ENCODE assay signal across 31 cellular contexts in the genomic region with DNA sequence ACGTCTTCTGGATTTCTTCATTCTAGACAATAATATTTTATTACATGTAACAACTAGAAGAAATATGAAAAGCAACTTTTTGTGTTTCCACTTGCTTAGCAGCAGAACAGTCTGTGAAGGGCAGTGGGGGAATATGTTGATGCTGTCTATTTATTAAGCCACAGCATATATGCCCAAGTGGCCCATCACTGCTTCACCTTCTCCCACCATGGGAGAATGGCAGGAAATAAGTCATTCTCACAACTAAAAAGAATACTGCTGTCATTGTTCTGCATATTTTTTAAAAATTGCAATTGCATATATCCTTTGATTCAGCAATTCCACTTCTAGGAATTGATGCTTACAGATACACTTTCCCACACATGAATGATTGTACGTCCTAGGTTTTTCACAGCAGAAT.
"Had no signal": no experiment of that assay in that cellular context is flagged by ENCODE, and none has a peak within 500 bp of the region (broad histone marks: within the 10 kb centered on the region; RNA-seq: fewer than 3 reads in every experiment).

No MANE protein-coding gene starts in this region.

- H3K4me3 ChIP-seq: ascending aorta, breast epithelium, cardiac muscle cell, dorsolateral prefrontal cortex, esophagus muscularis mucosa had no signal

- H3K27ac Mint-ChIP-seq: activated B cell treated with CpG ODN at 0.5 μM for 24 hours; activated CD4-positive, alpha-beta memory T cell treated with anti-CD3 and anti-CD28 coated beads, Interleukin-2, amount 10 ng/mL, durations not matched to agents 7 days and 5 days; activated CD4-positive, alpha-beta T cell treated with anti-CD3 and anti-CD28 coated beads, Interleukin-2, amount 10 ng/mL, durations not matched to agents 7 days and 5 days; activated naive CD4-positive, alpha-beta T cell treated with anti-CD3 and anti-CD28 coated beads, Interleukin-2, amount 10 ng/mL, durations not matched to agents 7 days and 5 days; activated naive CD4-positive, alpha-beta T cell treated with anti-CD3 and anti-CD28 coated beads, Interleukin-2, amount 50 U/mL, for 72 hours; activated naive CD8-positive, alpha-beta T cell treated with anti-CD3 and anti-CD28 coated beads, Interleukin-2, amount 10 ng/mL, durations not matched to agents 7 days and 5 days; activated T-helper 1 cell treated with anti-CD3 and anti-CD28 coated beads, Interleukin-12 subunit alpha, Interleukin-12 subunit beta, Interleukin-2, Interleukin-4 antibody, amounts not matched to agents 30 ng/mL and 10 ng/mL and 1 ng/mL, durations not matched to agents 14 hours and 24 hours and 36 hours; endodermal cell; T-helper 17 cell; T-helper 2 cell treated with Interferon-gamma antibody and Interleukin-4, amounts not matched to agents 5 μg/mL and 100 μg/mL, for 36 hours had no signal

- H3K9me3 ChIP-seq: ascending aorta, breast epithelium, esophagus muscularis mucosa had no signal

- H3K36me3 Mint-ChIP-seq: activated naive CD4-positive, alpha-beta T cell treated with anti-CD3 and anti-CD28 coated beads, Interleukin-2, amount 10 ng/mL, durations not matched to agents 7 days and 5 days had no signal

- H3K4me3 Mint-ChIP-seq: activated B cell treated with CpG ODN at 0.5 μM for 24 hours; activated CD4-positive, alpha-beta memory T cell treated with anti-CD3 and anti-CD28 coated beads, Interleukin-2, amount 10 ng/mL, durations not matched to agents 7 days and 5 days; activated CD4-positive, alpha-beta T cell treated with anti-CD3 and anti-CD28 coated beads, Interleukin-2, amount 10 ng/mL, durations not matched to agents 7 days and 5 days; activated naive CD4-positive, alpha-beta T cell treated with anti-CD3 and anti-CD28 coated beads, Interleukin-2, amount 10 ng/mL, durations not matched to agents 7 days and 5 days; activated naive CD8-positive, alpha-beta T cell treated with anti-CD3 and anti-CD28 coated beads, Interleukin-2, amount 10 ng/mL, durations not matched to agents 7 days and 5 days; activated T-cell treated with anti-CD3 and anti-CD28 coated beads, Interleukin-2, amount 50 U/mL, for 4 hours; activated T-helper 1 cell treated with anti-CD3 and anti-CD28 coated beads, Interleukin-12 subunit alpha, Interleukin-12 subunit beta, Interleukin-2, Interleukin-4 antibody, amounts not matched to agents 30 ng/mL and 10 ng/mL and 1 ng/mL, durations not matched to agents 14 hours and 24 hours and 36 hours; brain; endodermal cell; T-helper 17 cell; T-helper 2 cell treated with Interferon-gamma antibody and Interleukin-4, amounts not matched to agents 5 μg/mL and 100 μg/mL, for 36 hours had no signal

- H3K9me3 Mint-ChIP-seq: activated B cell treated with CpG ODN at 0.5 μM for 24 hours; activated CD4-positive, alpha-beta memory T cell treated with anti-CD3 and anti-CD28 coated beads, Interleukin-2, amount 10 ng/mL, durations not matched to agents 7 days and 5 days; activated CD4-positive, alpha-beta T cell treated with anti-CD3 and anti-CD28 coated beads, Interleukin-2, amount 10 ng/mL, durations not matched to agents 7 days and 5 days; activated naive CD4-positive, alpha-beta T cell treated with anti-CD3 and anti-CD28 coated beads, Interleukin-2, amount 10 ng/mL, durations not matched to agents 7 days and 5 days; activated naive CD4-positive, alpha-beta T cell treated with anti-CD3 and anti-CD28 coated beads, Interleukin-2, amount 50 U/mL, for 72 hours; activated naive CD8-positive, alpha-beta T cell treated with anti-CD3 and anti-CD28 coated beads, Interleukin-2, amount 10 ng/mL, durations not matched to agents 7 days and 5 days; activated T-cell treated with anti-CD3 and anti-CD28 coated beads, Interleukin-2, amount 50 U/mL, for 4 hours; activated T-helper 1 cell treated with anti-CD3 and anti-CD28 coated beads, Interleukin-12 subunit alpha, Interleukin-12 subunit beta, Interleukin-2, Interleukin-4 antibody, amounts not matched to agents 30 ng/mL and 10 ng/mL and 1 ng/mL, durations not matched to agents 14 hours and 24 hours and 36 hours; endodermal cell; T-helper 2 cell treated with Interferon-gamma antibody and Interleukin-4, amounts not matched to agents 5 μg/mL and 100 μg/mL, for 36 hours had no signal

- H3K4me1 ChIP-seq: ascending aorta, esophagus muscularis mucosa had no signal

- DNase-seq: activated B cell treated with CpG ODN at 0.5 μM for 24 hours; activated CD4-positive, alpha-beta memory T cell treated with anti-CD3 and anti-CD28 coated beads, Interleukin-2, amount 10 ng/mL, durations not matched to agents 7 days and 5 days; activated CD4-positive, alpha-beta T cell treated with anti-CD3 and anti-CD28 coated beads, Interleukin-2, amount 10 ng/mL, durations not matched to agents 7 days and 5 days; activated CD4-positive, alpha-beta T cell treated with anti-CD3 and anti-CD28 coated beads, Interleukin-2, amount 50 U/mL, for 4 hours; activated CD8-positive, alpha-beta memory T cell treated with anti-CD3 and anti-CD28 coated beads, Interleukin-2, amount 50 U/mL, for 48 hours; activated gamma-delta T cell; activated naive CD4-positive, alpha-beta T cell; activated naive CD4-positive, alpha-beta T cell treated with anti-CD3 and anti-CD28 coated beads, Interleukin-2, amount 10 ng/mL, durations not matched to agents 7 days and 5 days; activated naive CD8-positive, alpha-beta T cell treated with anti-CD3 and anti-CD28 coated beads, Interleukin-2, amount 10 ng/mL, durations not matched to agents 7 days and 5 days; activated T-cell treated with anti-CD3 and anti-CD28 coated beads for 4 hours; activated T-cell treated with anti-CD3 and anti-CD28 coated beads, Interleukin-2, amount 50 U/mL, for 4 hours; central memory CD4-positive, alpha-beta T cell; dorsolateral prefrontal cortex; effector memory CD4-positive, alpha-beta T cell; endodermal cell; erythroblast; head of caudate nucleus; hippocampal formation; T-helper 1 cell; T-helper 17 cell; T1000; WERI-Rb-1 had no signal

- H3K27me3 Mint-ChIP-seq: activated B cell treated with CpG ODN at 0.5 μM for 24 hours; activated CD4-positive, alpha-beta memory T cell treated with anti-CD3 and anti-CD28 coated beads, Interleukin-2, amount 10 ng/mL, durations not matched to agents 7 days and 5 days; activated CD4-positive, alpha-beta T cell treated with anti-CD3 and anti-CD28 coated beads, Interleukin-2, amount 10 ng/mL, durations not matched to agents 7 days and 5 days; activated naive CD4-positive, alpha-beta T cell treated with anti-CD3 and anti-CD28 coated beads, Interleukin-2, amount 10 ng/mL, durations not matched to agents 7 days and 5 days; activated naive CD8-positive, alpha-beta T cell treated with anti-CD3 and anti-CD28 coated beads, Interleukin-2, amount 10 ng/mL, durations not matched to agents 7 days and 5 days; brain; T-helper 17 cell had no signal

- ATAC-seq: activated CD4-positive, CD25-positive, alpha-beta regulatory T cell treated with anti-CD3 and anti-CD28 coated beads, Interleukin-2, amount 50 U/mL, for 24 hours; activated naive CD4-positive, alpha-beta T cell treated with anti-CD3 and anti-CD28 coated beads, Interleukin-2, amount 50 U/mL, for 72 hours; activated T-cell treated with anti-CD3 and anti-CD28 coated beads, Interleukin-2, amount 50 U/mL, for 4 hours; T-helper 17 cell had no signal

- H3K27me3 ChIP-seq: ascending aorta, breast epithelium, cardiac muscle cell, dorsolateral prefrontal cortex, esophagus muscularis mucosa had no signal

- H3K36me3 ChIP-seq: ascending aorta, breast epithelium, cardiac muscle cell, esophagus muscularis mucosa, WERI-Rb-1 had no signal

- H3K27ac ChIP-seq: ascending aorta, breast epithelium, cardiac muscle cell, dorsolateral prefrontal cortex, esophagus muscularis mucosa, WERI-Rb-1 had no signal
